Comparison of ENCODE assay signal across 9 cellular contexts in genomic region chr12:108846320-108846719, GRCh38. TPM values are rescaled to one million over a fixed set of nuclear protein-coding genes. Genes with fewer than 3 reads are reported as not detected.
DNase-seq lines count a peak whose midpoint lies in the region; ATAC-seq and TF ChIP-seq lines count a peak whose summit lies in the region.
"Had no signal": no experiment of that assay in that cellular context is flagged by ENCODE, and none has a peak within 500 bp of the region (broad histone marks: within the 10 kb centered on the region; RNA-seq: fewer than 3 reads in every experiment).

No MANE protein-coding gene starts in this region.

- H3K27ac ChIP-seq in smooth muscle cell (ENCODE audit: low read depth) = no peak overlapping the region
- peak overlapping the region in 1 of 3 donors; percentile 4 for H3K27ac ChIP-seq in thyroid gland

- H3K36me3 Mint-ChIP-seq in nephron progenitor cell (ENCODE audit: low read depth) = peaks cover 75% of the 10 kb centered on the region
- H3K36me3 Mint-ChIP-seq in stimulated activated naive B cell treated with anti-CD40 and anti-IgM and Interleukin-4, amounts not matched to agents 10 μg/mL and 1 μg/mL and 100 μg/mL, for 72 hours = peaks cover 30 to 47% of the 10 kb centered on the region in 2 donors

- H3K9me3 ChIP-seq in endocrine pancreas (ENCODE audit: control insufficient read depth, low read length) = no peaks in the 10 kb centered on the region
- H3K9me3 ChIP-seq in smooth muscle cell (replicated peaks; ENCODE audit: low read depth) = no peaks in the 10 kb centered on the region
- no peaks in the 10 kb centered on the region for H3K9me3 ChIP-seq in thyroid gland

- WGBS in smooth muscle cell (ENCODE audit: low lambda C conversion rate) = 93% methylated on average over 6 of the region's 6 CpGs
- 62 to 72% methylated on average over 5 to 6 of the region's 6 CpGs for WGBS in thyroid gland, 2 donors

- peaks cover 5% of the 10 kb centered on the region for H3K4me1 Mint-ChIP-seq in nephron progenitor cell
- H3K4me1 Mint-ChIP-seq in stimulated activated naive B cell treated with anti-CD40 and anti-IgM and Interleukin-4, amounts not matched to agents 10 μg/mL and 1 μg/mL and 100 μg/mL, for 72 hours = peaks cover 18 to 20% of the 10 kb centered on the region in 2 donors

- H3K4me2 ChIP-seq in smooth muscle cell = no peak overlapping the region

- no peak overlapping the region for H3K4me3 Mint-ChIP-seq in nephron progenitor cell
- no peak overlapping the region for H3K4me3 Mint-ChIP-seq in stimulated activated naive B cell treated with anti-CD40 and anti-IgM and Interleukin-4, amounts not matched to agents 10 μg/mL and 1 μg/mL and 100 μg/mL, for 72 hours
- H3K4me3 Mint-ChIP-seq: memory B cell had no signal

- H3K9me3 Mint-ChIP-seq in nephron progenitor cell = peaks cover 18% of the 10 kb centered on the region
- H3K9me3 Mint-ChIP-seq in stimulated activated naive B cell treated with anti-CD40 and anti-IgM and Interleukin-4, amounts not matched to agents 10 μg/mL and 1 μg/mL and 100 μg/mL, for 72 hours = no peaks in the 10 kb centered on the region
- H3K9me3 Mint-ChIP-seq: memory B cell had no signal

- H3K9ac ChIP-seq in endocrine pancreas (ENCODE audit: control insufficient read depth, insufficient read depth, low read length) (peak overlapping the region; percentile 10), smooth muscle cell (ENCODE audit: low read depth) (no peak overlapping the region)

- H3K27me3 Mint-ChIP-seq in nephron progenitor cell (ENCODE audit: low read depth, poor library complexity) = peaks cover 8% of the 10 kb centered on the region
- no peaks in the 10 kb centered on the region for H3K27me3 Mint-ChIP-seq in stimulated activated naive B cell treated with anti-CD40 and anti-IgM and Interleukin-4, amounts not matched to agents 10 μg/mL and 1 μg/mL and 100 μg/mL, for 72 hours
- H3K27me3 Mint-ChIP-seq: memory B cell had no signal

- DNase-seq in AG20443 (ENCODE audit: low spot score) (peak; percentile 24), NCI-H2171 (lab: John Stamatoyannopoulos, UW) (peak; percentile 90), nephron progenitor cell (no peak), smooth muscle cell (lab: John Stamatoyannopoulos, UW; ENCODE audit: unreplicated experiment) (no peak), thyroid gland (no peak), T1000 (lab: John Stamatoyannopoulos, UW) (no peak)
- DNase-seq in stimulated activated naive B cell treated with anti-CD40 and anti-IgM and Interleukin-4, amounts not matched to agents 10 μg/mL and 1 μg/mL and 100 μg/mL, for 72 hours = no peak

- H3K27me3 ChIP-seq in endocrine pancreas (ENCODE audit: control insufficient read depth, insufficient read depth, low read length) = no peaks in the 10 kb centered on the region
- no peaks in the 10 kb centered on the region for H3K27me3 ChIP-seq in smooth muscle cell (ENCODE audit: low read depth)
- H3K27me3 ChIP-seq in thyroid gland = no peaks in the 10 kb centered on the region

- no peaks in the 10 kb centered on the region for H4K20me1 ChIP-seq in smooth muscle cell (ENCODE audit: low read depth)

- TF ChIP-seq CTCF in nephron progenitor cell (IDR thresholded peaks at IDR 0.05) = no peak
- TF ChIP-seq CTCF in smooth muscle cell (IDR thresholded peaks at IDR 0.05; ENCODE audit: borderline replicate concordance, insufficient read depth, poor library complexity, severe bottlenecking) = no peak
- TF ChIP-seq CTCF in thyroid gland (IDR thresholded peaks at IDR 0.05) = no peak

- intact Hi-C loops in thyroid gland (cut with DNase I) = loop anchor here (5.0 kb wide), 1 partner anchor 39 kb away; no protein-coding TSS in a partner anchor

- no peaks in the 10 kb centered on the region for H3K36me3 ChIP-seq in endocrine pancreas (ENCODE audit: control insufficient read depth, insufficient read depth, low read length)
- H3K36me3 ChIP-seq in smooth muscle cell (ENCODE audit: low read depth) = peaks cover 6% of the 10 kb centered on the region
- peaks cover 9 to 10% of the 10 kb centered on the region in 2 donors for H3K36me3 ChIP-seq in thyroid gland

- TF ChIP-seq POLR2A in thyroid gland (IDR thresholded peaks at IDR 0.05) = no peak

- H3K4me1 ChIP-seq in endocrine pancreas (ENCODE audit: control insufficient read depth, insufficient read depth, low read length) (no peaks in the 10 kb centered on the region), smooth muscle cell (ENCODE audit: low read depth) (peaks cover 5% of the 10 kb centered on the region), thyroid gland (peaks cover 0 to 16% of the 10 kb centered on the region in 2 donors)

- peaks cover 77% of the 10 kb centered on the region for H3K79me2 ChIP-seq in smooth muscle cell (ENCODE audit: low read depth)

- peak overlapping the region; percentile 45 for H3K27ac Mint-ChIP-seq in nephron progenitor cell
- no peak overlapping the region for H3K27ac Mint-ChIP-seq in stimulated activated naive B cell treated with anti-CD40 and anti-IgM and Interleukin-4, amounts not matched to agents 10 μg/mL and 1 μg/mL and 100 μg/mL, for 72 hours
- H3K27ac Mint-ChIP-seq: memory B cell had no signal

- no peak for ATAC-seq in stimulated activated naive B cell treated with anti-CD40 and anti-IgM and Interleukin-4, amounts not matched to agents 10 μg/mL and 1 μg/mL and 100 μg/mL, for 72 hours (replicated peaks)

- H2AFZ ChIP-seq in smooth muscle cell (ENCODE audit: low read depth) = no peak overlapping the region

- no peak overlapping the region for H3K4me3 ChIP-seq in endocrine pancreas (ENCODE audit: control insufficient read depth, insufficient read depth, low read length)
- no peak overlapping the region for H3K4me3 ChIP-seq in smooth muscle cell
- H3K4me3 ChIP-seq in thyroid gland (replicated peaks in 1 of 3) = no peak overlapping the region

- H3F3A ChIP-seq in smooth muscle cell (ENCODE audit: low read depth) = peaks cover 25% of the 10 kb centered on the region

RNA-seq across cellular contexts. Expression of gene SSH1, which starts 11.1 kb away (rescaled TPM):
- total RNA-seq in smooth muscle cell (15.2 and 17.2 TPM in 2 replicates), thyroid gland (10 to 100 TPM; 13.0 to 26.8 (median 21.7) TPM)
- 22.0 and 24.7 TPM in 2 replicates for polyA plus RNA-seq in smooth muscle cell

RNA-seq across cellular contexts. Expression of gene DAO, which starts 33.6 kb away (rescaled TPM):
- total RNA-seq in smooth muscle cell = not detected in 2 replicates
- not detected in 2 replicates for polyA plus RNA-seq in smooth muscle cell
- not detected for total RNA-seq in thyroid gland

Comparison
In these comparisons a context has a peak if more than half of its experiments do, and no peak if none do; other contexts are left out.
1. DNase-seq: peak in AG20443 (single experiment) and NCI-H2171 (single experiment); none in nephron progenitor cell (single experiment), smooth muscle cell (single experiment), thyroid gland (0 of 2), T1000 (single experiment) and stimulated activated naive B cell treated with anti-CD40 and anti-IgM and Interleukin-4, amounts not matched to agents 10 μg/mL and 1 μg/mL and 100 μg/mL, for 72 hours (single experiment).